ENCODE assay signal across 7 cellular contexts in the genomic region with DNA sequence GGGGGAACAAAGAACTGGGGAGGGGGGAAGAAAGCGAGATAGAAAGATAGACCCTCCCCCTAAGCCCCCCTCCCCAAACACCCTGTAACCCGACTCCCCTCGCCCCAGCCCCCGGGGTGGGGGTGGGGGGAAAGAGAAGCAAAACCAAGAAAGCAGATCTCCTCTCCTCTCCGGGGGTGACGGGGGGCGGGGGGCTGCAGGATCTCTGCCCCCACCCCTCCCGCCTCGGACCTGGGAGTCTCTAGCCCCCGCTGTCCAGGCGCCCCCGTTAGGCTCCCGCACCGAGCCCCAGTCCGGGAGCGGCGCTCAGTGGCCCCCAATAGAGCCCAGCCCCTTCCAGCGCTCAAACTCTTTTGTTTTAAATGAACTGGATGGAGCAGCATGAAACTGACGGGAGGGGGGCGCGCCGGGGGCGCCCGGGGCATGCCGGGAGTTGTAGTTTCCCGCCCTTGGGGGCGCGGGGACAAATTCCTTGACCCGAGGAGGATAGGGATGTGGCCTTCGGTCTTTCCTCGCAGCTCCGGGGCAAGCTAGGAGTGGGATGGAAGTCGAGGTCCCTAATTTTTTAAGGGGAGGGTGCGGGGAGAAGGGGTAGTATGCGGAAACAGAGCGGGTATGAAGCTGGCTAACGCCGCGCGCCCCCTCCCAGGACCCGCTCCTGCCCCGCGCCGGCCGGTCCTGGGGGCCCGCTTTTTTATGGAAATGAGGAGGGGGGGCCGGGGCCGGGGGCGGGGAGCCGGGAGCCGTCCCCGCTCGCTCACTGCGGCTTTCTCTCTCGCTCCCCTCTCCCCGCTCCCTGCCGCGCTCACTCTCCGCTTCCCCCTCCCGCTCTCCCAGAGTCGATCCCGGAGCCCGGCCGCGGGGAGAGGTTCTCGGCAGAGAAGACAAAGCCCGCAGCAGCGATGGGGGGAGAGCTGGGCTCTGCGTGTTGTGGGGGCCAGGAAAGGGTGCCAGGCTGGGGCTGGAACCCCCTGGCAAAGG. TPM values are rescaled to one million over a fixed set of nuclear protein-coding genes. Genes with fewer than 3 reads are reported as not detected.
DNase-seq lines count a peak whose midpoint lies in the region; ATAC-seq and TF ChIP-seq lines count a peak whose summit lies in the region.

MEX3A (minus strand) TSS at position 355 of the 981 bp plus-strand sequence. CDS start 467 bp downstream, outside the sequence.

- H3K9me3 Mint-ChIP-seq in activated naive CD8-positive, alpha-beta T cell treated with anti-CD3 and anti-CD28 coated beads, Interleukin-2, amount 50 U/mL, for 24 hours: no peaks in the 10 kb centered on the region
- no peaks in the 10 kb centered on the region for H3K9me3 Mint-ChIP-seq in osteocyte (ENCODE audit: unreplicated experiment)

- ATAC-seq in activated naive CD8-positive, alpha-beta T cell treated with anti-CD3 and anti-CD28 coated beads, Interleukin-2, amount 50 U/mL, for 24 hours: peak; percentile 86
- ATAC-seq in HG02852 (IDR thresholded peaks at IDR 0.05; ENCODE audit: unreplicated experiment): no peak

- no peak within 1 kb of the TSS for H3K27ac Mint-ChIP-seq in activated naive CD8-positive, alpha-beta T cell treated with anti-CD3 and anti-CD28 coated beads, Interleukin-2, amount 50 U/mL, for 24 hours
- H3K27ac Mint-ChIP-seq in osteocyte (ENCODE audit: unreplicated experiment): peak within 1 kb of the TSS; percentile 87

- no peaks in the 10 kb centered on the region for H3K36me3 Mint-ChIP-seq in activated naive CD8-positive, alpha-beta T cell treated with anti-CD3 and anti-CD28 coated beads, Interleukin-2, amount 50 U/mL, for 24 hours (ENCODE audit: low read depth)
- H3K36me3 Mint-ChIP-seq in osteocyte (ENCODE audit: unreplicated experiment): peaks cover under 1% of the 10 kb centered on the region

- no peak for TF ChIP-seq CTCF in GM13976 (IDR thresholded peaks at IDR 0.05; ENCODE audit: borderline replicate concordance, control extremely low read depth, extremely low read depth, insufficient read depth, missing control alignments)
- no peak for TF ChIP-seq CTCF in osteocyte (IDR thresholded peaks at IDR 0.05)

- H3K27me3 Mint-ChIP-seq in activated naive CD8-positive, alpha-beta T cell treated with anti-CD3 and anti-CD28 coated beads, Interleukin-2, amount 50 U/mL, for 24 hours: peaks cover 57% of the 10 kb centered on the region
- no peaks in the 10 kb centered on the region for H3K27me3 Mint-ChIP-seq in osteocyte (ENCODE audit: unreplicated experiment)

- H3K4me1 Mint-ChIP-seq in activated naive CD8-positive, alpha-beta T cell treated with anti-CD3 and anti-CD28 coated beads, Interleukin-2, amount 50 U/mL, for 24 hours: peaks cover 12% of the 10 kb centered on the region
- H3K4me1 Mint-ChIP-seq in osteocyte (ENCODE audit: unreplicated experiment): peaks cover 76% of the 10 kb centered on the region

- intact Hi-C loops in cardiac septum (cut with DNase I): no loop called here

- DNase-seq in GM13976 (ENCODE audit: low spot score): peak; percentile 89
- peak; percentile 82 for DNase-seq in NCI-H1048 (lab: John Stamatoyannopoulos, UW)
- DNase-seq in SKM-1 treated with dmso at 0.1 percent for 144 hours (lab: John Stamatoyannopoulos, UW; ENCODE audit: unreplicated experiment): peak; percentile 48
- peak; percentile 74 for DNase-seq in activated naive CD8-positive, alpha-beta T cell treated with anti-CD3 and anti-CD28 coated beads, Interleukin-2, amount 50 U/mL, for 24 hours
- peak; percentile 85 for DNase-seq in cardiac septum (ENCODE audit: low spot score)
- peak; percentile 93 for DNase-seq in osteocyte (ENCODE audit: extremely low spot score, unreplicated experiment)

- peak within 1 kb of the TSS; percentile 77 for H3K4me3 Mint-ChIP-seq in activated naive CD8-positive, alpha-beta T cell treated with anti-CD3 and anti-CD28 coated beads, Interleukin-2, amount 50 U/mL, for 24 hours
- H3K4me3 Mint-ChIP-seq in osteocyte (ENCODE audit: unreplicated experiment): peak within 1 kb of the TSS; percentile 93

- in situ Hi-C loops in GM13976 (cut with MboI; ENCODE audit: low sequenced_read_pairs, unreplicated experiment): no loop called here

RNA-seq across cellular contexts. Expression of gene MEX3A, which starts in this region (rescaled TPM):
- total RNA-seq in cardiac septum (0.24 TPM), osteocyte (19.8 and 20.7 TPM in 2 replicates)

Comparison
In these comparisons a context has a peak if more than half of its experiments do, and no peak if none do; other contexts are left out.
1. RNA of gene MEX3A (total RNA-seq): 19.8 to 20.7 TPM in osteocyte; 0.24 TPM in cardiac septum (single experiment); every median in the first group is over 10 times any median in the second.
2. Peak in DNase-seq in cardiac septum; RNA of the gene not detected or under 1 TPM.
3. Peak in every context shown above with its lines, with median percentiles within 50 percentile points of each other: DNase-seq.